8 cellular contexts compared by ENCODE assay signal in genomic region chr20:52192296-52193007, GRCh38.
A peak's percentile ranks its signal among the peaks of the same experiment; 100 is the strongest.
DNase-seq lines count a peak whose midpoint lies in the region; ATAC-seq and TF ChIP-seq lines count a peak whose summit lies in the region.

No MANE protein-coding gene starts in this region.

- peak overlapping the region; percentile 78 for H3K4me3 ChIP-seq in astrocyte of the spinal cord (ENCODE audit: low read depth, low read length)

- peak; percentile 42 for ATAC-seq in GM18868 (IDR thresholded peaks at IDR 0.05; ENCODE audit: unreplicated experiment)
- ATAC-seq in HG03064 (IDR thresholded peaks at IDR 0.05; ENCODE audit: low read depth, unreplicated experiment), result peak; percentile 40

- in situ Hi-C loops in astrocyte of the spinal cord (cut with HindIII; ENCODE audit: low sequenced_read_pairs), result no loop called here

- DNase-seq in COLO829 (ENCODE audit: low spot score) (peak; percentile 46), NCI-H748 (lab: John Stamatoyannopoulos, UW; ENCODE audit: unreplicated experiment) (peak; percentile 52), astrocyte of the spinal cord (ENCODE audit: low read depth, low spot score) (peak; percentile 6), inferior parietal cortex (ENCODE audit: extremely low spot score) (peak; percentile 26)
- peak; percentile 10 for DNase-seq in stimulated activated CD8-positive, alpha-beta memory T cell treated with anti-CD3 and anti-CD28 coated beads, Interleukin-4, amount 100 ng/mL, for 24 hours (ENCODE audit: low read depth)
- no peak for DNase-seq in stimulated activated CD4-positive, alpha-beta T cell treated with anti-CD3 and anti-CD28 coated beads, Interleukin-1b, Interleukin-23, amount 100 ng/mL, for 48 hours

- TF ChIP-seq CTCF in astrocyte of the spinal cord (IDR thresholded peaks at IDR 0.05; ENCODE audit: low read depth, low read length), result peak; percentile 14
